25 cellular contexts compared by ENCODE assay signal in the genomic region with DNA sequence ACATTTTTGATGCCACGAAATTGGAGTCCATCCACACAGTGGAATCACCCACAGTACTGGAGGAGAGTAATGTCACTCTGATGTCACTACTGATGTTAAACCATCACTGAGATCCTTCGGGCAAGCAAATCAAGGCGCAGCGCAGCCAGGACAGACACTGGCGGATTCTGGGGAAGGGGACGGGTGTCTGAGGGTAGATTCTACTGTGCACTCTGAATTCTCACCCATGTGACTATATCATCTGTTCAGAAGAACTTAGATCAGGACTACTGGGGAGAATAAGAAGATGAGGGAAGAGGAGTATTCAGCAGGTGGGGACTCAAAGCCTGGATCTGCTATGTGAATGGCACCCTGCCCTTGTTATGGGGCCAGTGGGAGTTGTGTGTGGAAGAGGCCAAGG. TPM values are rescaled to one million over a fixed set of nuclear protein-coding genes. Genes with fewer than 3 reads are reported as not detected.
"Had no signal": no experiment of that assay in that cellular context is flagged by ENCODE, and none has a peak within 500 bp of the region (broad histone marks: within the 10 kb centered on the region; RNA-seq: fewer than 3 reads in every experiment).

No MANE protein-coding gene starts in this region.

- H3K27ac ChIP-seq: KMS-11, SJSA1, SK-N-MC had no signal

- H3K4me1 ChIP-seq: SJSA1 had no signal

- ATAC-seq: HepG2 had no signal

- H3K9me3 ChIP-seq: SJSA1 had no signal

- DNase-seq: IMR-90, MV-4-11, NCI-H1048, NCI-H1105, NCI-H1417, NCI-H1436 treated with DMSO at 0.1 percent for 48 hours, NCI-H1694, NCI-H187 treated with DMSO at 0.1 percent for 48 hours, NCI-H2081, NCI-H2107, NCI-H2227 treated with DMSO at 0.1 percent for 48 hours, NCI-H510A, NCI-H524 treated with DMSO at 0.1 percent for 48 hours, NCI-H69, NCI-H774, Right ventricle myocardium superior, RPMI8226, SIG-M5 had no signal

- H3K4me3 ChIP-seq: SJSA1, SK-N-MC had no signal

- H3K9ac ChIP-seq: KMS-11 had no signal

- H3K36me3 ChIP-seq: SJSA1 had no signal

- H3K4me2 ChIP-seq: KMS-11 had no signal

RNA-seq across cellular contexts. Expression of a gene that starts 12.6 kb away (rescaled TPM):
- total RNA-seq: HepG2, HT1080, IMR-90, LHCN-M2, MCF 10A, SJSA1 had no signal
- polyA plus RNA-seq: HepG2, IMR-90 had no signal

RNA-seq across cellular contexts. Expression of a gene that starts 42.4 kb away (rescaled TPM):
- total RNA-seq: HepG2, HT1080, IMR-90, LHCN-M2, MCF 10A, Right ventricle myocardium superior, SJSA1 had no signal
- polyA plus RNA-seq: HepG2, IMR-90 had no signal
